Comparison of ENCODE assay signal across 8 cellular contexts in the genomic region with DNA sequence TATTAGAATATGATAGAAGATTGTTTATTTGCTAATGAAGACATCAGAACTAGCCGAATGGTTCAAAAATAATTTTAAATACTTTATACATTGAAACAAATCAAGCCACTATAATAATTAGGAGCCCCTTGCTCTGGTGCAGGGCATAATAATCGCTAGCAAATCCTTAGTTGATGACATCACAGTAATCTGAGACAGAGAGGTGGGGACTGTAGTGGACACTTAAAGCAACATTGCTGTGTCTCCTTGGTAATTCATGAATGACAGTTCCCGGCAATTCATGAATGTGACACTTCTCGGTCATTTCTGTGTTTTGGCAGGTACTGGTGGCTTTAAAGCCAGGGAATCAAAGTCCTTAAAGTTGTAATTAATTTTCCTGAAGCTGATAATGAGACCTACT.
A peak's percentile ranks its signal among the peaks of the same experiment; 100 is the strongest.
DNase-seq lines count a peak whose midpoint lies in the region; ATAC-seq and TF ChIP-seq lines count a peak whose summit lies in the region.
"Had no signal": no experiment of that assay in that cellular context is flagged by ENCODE, and none has a peak within 500 bp of the region (broad histone marks: within the 10 kb centered on the region; RNA-seq: fewer than 3 reads in every experiment).

No MANE protein-coding gene starts in this region.

- peak overlapping the region; percentile 28 for H3K4me2 ChIP-seq in skeletal muscle satellite cell (ENCODE audit: low read length)

- intact Hi-C loops in heart right ventricle (cut with DNase I) (loop anchor here in 1 of 10 donors (5.0 kb wide), 1 partner anchor 113 kb away; the partner anchor contains the start of gene PPM1L), left colon (cut with DNase I, micrococcal nuclease) (no loop called here)

- H3K27ac ChIP-seq in heart right ventricle: peak overlapping the region in 9 of 10 donors; percentile 54 to 75 (median 68)

- DNase-seq in NCI-H1417 treated with DMSO at 0.1 percent for 48 hours (lab: John Stamatoyannopoulos, UW): peak; percentile 62
- DNase-seq in NCI-H524 (lab: John Stamatoyannopoulos, UW): peak; percentile 76 to 90
- peak in 1 of 2 donors; percentile 16 for DNase-seq in heart right ventricle
- no peak for DNase-seq in NK-92 (lab: John Stamatoyannopoulos, UW; ENCODE audit: unreplicated experiment)
- no peak for DNase-seq in left colon
- DNase-seq: CD4-positive, alpha-beta T cell had no signal

- TF ChIP-seq CTCF in heart right ventricle (IDR thresholded peaks at IDR 0.05): no peak

- H3K4me3 ChIP-seq in heart right ventricle (peak overlapping the region in 9 of 10 donors; percentile 6 to 44 (median 36)), skeletal muscle satellite cell (ENCODE audit: low read length) (no peak overlapping the region)

- H3K36me3 ChIP-seq in heart right ventricle: no peaks in the 10 kb centered on the region
- H3K36me3 ChIP-seq in skeletal muscle satellite cell (ENCODE audit: insufficient read depth, low read length): no peaks in the 10 kb centered on the region

- H3K4me1 ChIP-seq in heart right ventricle (peaks cover 0 to 32% (median 8%) of the 10 kb centered on the region in 9 donors), skeletal muscle satellite cell (ENCODE audit: control insufficient read depth, insufficient read depth, low read length) (peaks cover 6% of the 10 kb centered on the region)

- H3K9ac ChIP-seq in skeletal muscle satellite cell (ENCODE audit: low read depth, low read length): no peak overlapping the region

- H3K9me3 ChIP-seq in heart right ventricle (no peaks in the 10 kb centered on the region), skeletal muscle satellite cell (replicated peaks; ENCODE audit: low read length) (no peaks in the 10 kb centered on the region)

- H3K27me3 ChIP-seq in heart right ventricle (no peaks in the 10 kb centered on the region), skeletal muscle satellite cell (ENCODE audit: control insufficient read depth, insufficient read depth, low read length) (peaks cover 3% of the 10 kb centered on the region)

- 30 to 38% methylated on average over 4 of the region's 4 CpGs for WGBS in heart right ventricle, 2 donors

- ATAC-seq in heart right ventricle (peak; percentile 73 to 93 (median 88)), GM21717 (IDR thresholded peaks at IDR 0.05; ENCODE audit: unreplicated experiment) (no peak), left colon (no peak)

Comparison
In these comparisons a context has a peak if more than half of its experiments do, and no peak if none do; other contexts are left out.
1. DNase-seq: peak in NCI-H1417 treated with DMSO at 0.1 percent for 48 hours (single experiment) and NCI-H524 (2 of 2); none in NK-92 (single experiment) and left colon (0 of 2).
2. ATAC-seq: peak in heart right ventricle (8 of 8); none in GM21717 (single experiment) and left colon (single experiment).